Comparison of ENCODE assay signal across 14 cellular contexts in the genomic region with DNA sequence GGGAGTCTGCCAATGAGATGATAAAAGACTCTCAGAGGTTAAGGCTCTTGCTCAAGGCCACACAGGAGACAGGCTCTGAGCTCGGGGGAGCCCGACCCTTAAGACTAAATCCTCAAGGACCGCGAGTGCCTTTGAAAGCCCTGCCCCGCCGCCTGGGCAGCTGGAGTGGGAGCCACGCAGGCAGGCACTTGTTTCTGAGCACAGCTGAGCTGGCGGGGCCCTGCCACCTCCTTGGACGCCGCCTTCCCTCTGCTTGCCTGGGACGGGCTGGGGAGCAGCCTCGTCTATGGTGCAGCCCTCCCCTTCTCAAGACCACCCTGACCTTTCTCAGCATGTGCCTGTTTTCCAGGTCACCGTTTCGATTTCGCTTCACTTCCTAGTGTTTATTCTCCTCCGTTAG.
DNase-seq lines count a peak whose midpoint lies in the region; ATAC-seq and TF ChIP-seq lines count a peak whose summit lies in the region.
"Had no signal": no experiment of that assay in that cellular context is flagged by ENCODE, and none has a peak within 500 bp of the region (broad histone marks: within the 10 kb centered on the region; RNA-seq: fewer than 3 reads in every experiment).

No MANE protein-coding gene starts in this region.

- H3K23ac ChIP-seq in IMR-90 (ENCODE audit: low read depth, low read length) = no peak overlapping the region

- intact Hi-C loops in IMR-90 (cut with micrococcal nuclease) = no loop called here

- no peak overlapping the region for H3K4ac ChIP-seq in IMR-90 (ENCODE audit: low read depth, low read length)

- H3K9me3 ChIP-seq in IMR-90 (ENCODE audit: control insufficient read depth, insufficient read depth, low read length) = peaks cover 3% of the 10 kb centered on the region; the same call in 1 of the 2 replicates

- no peak overlapping the region for H3K9ac ChIP-seq in IMR-90 (ENCODE audit: low read depth, low read length)

- TF ChIP-seq CTCF in IMR-90 (conservative IDR thresholded peaks at IDR 0.05; ENCODE audit: low read depth, low read length) = no peak
- no peak for TF ChIP-seq CTCF in WTC11 (IDR thresholded peaks at IDR 0.05)
- TF ChIP-seq CTCF in neural crest cell (conservative IDR thresholded peaks at IDR 0.05) = no peak

- no peak overlapping the region for H2AK5ac ChIP-seq in IMR-90 (ENCODE audit: low read depth, low read length)

- H3K36me3 Mint-ChIP-seq in WTC11 = no peaks in the 10 kb centered on the region
- H3K36me3 Mint-ChIP-seq in neural crest cell (ENCODE audit: low read depth) = no peaks in the 10 kb centered on the region
- H3K36me3 Mint-ChIP-seq: CD8-positive, alpha-beta T cell had no signal

- peaks cover 40% of the 10 kb centered on the region for H3K27me3 ChIP-seq in IMR-90 (ENCODE audit: control insufficient read depth, insufficient read depth, low read length)

- CTCF ChIA-PET in IMR-90 (lab: Yijun Ruan, JAX) (interaction anchor here (0.7 to 0.9 kb wide), 2 partner anchors 8 to 59 kb away, joined by 3 read pairs; no protein-coding TSS in a partner anchor), WTC11 (lab: Charles Lee) (interaction anchor here (0.6 to 3.0 kb wide), 7 partner anchors 35 to 269 kb away, joined by 3 to 11 read pairs (median 4); no protein-coding TSS in a partner anchor)

- no peak overlapping the region for H3K18ac ChIP-seq in IMR-90 (ENCODE audit: low read depth, low read length)

- H3K4me1 ChIP-seq in IMR-90 (ENCODE audit: control insufficient read depth, insufficient read depth, low read length) = no peaks in the 10 kb centered on the region

- no peaks in the 10 kb centered on the region for H3K36me3 ChIP-seq in IMR-90 (ENCODE audit: control insufficient read depth, insufficient read depth, low read length)

- no peaks in the 10 kb centered on the region for H4K20me1 ChIP-seq in IMR-90 (ENCODE audit: insufficient read depth, low read length)

- peak overlapping the region; percentile 75 for H3K4me2 ChIP-seq in IMR-90 (ENCODE audit: low read depth, low read length)

- H3K14ac ChIP-seq in IMR-90 (replicated peaks; ENCODE audit: low read depth, low read length) = no peak overlapping the region

- no peak overlapping the region for H2AK9ac ChIP-seq in IMR-90 (replicated peaks; ENCODE audit: low read depth, low read length, poor library complexity)

- H3K27ac Mint-ChIP-seq in WTC11 (peak overlapping the region; percentile 21; the same call in 1 of the 2 replicates), neural crest cell (ENCODE audit: unreplicated experiment) (no peak overlapping the region)
- H3K27ac Mint-ChIP-seq: B cell; CD8-positive, alpha-beta T cell had no signal

- no peak for TF ChIP-seq RAD21 in IMR-90 (IDR thresholded peaks at IDR 0.05; ENCODE audit: low read length)

- H4K91ac ChIP-seq in IMR-90 (ENCODE audit: insufficient read depth, low read depth, low read length) = no peak overlapping the region

- H3K27ac ChIP-seq in IMR-90 (ENCODE audit: insufficient read depth, low read length) = no peak overlapping the region

- H3K27me3 Mint-ChIP-seq in WTC11 (ENCODE audit: low read depth) = no peaks in the 10 kb centered on the region
- H3K27me3 Mint-ChIP-seq in neural crest cell (ENCODE audit: low read depth) = peaks cover 5% of the 10 kb centered on the region

- DNase-seq in DMS79 treated with DMSO at 0.1 percent for 48 hours (lab: John Stamatoyannopoulos, UW) = peak; percentile 84
- no peak for DNase-seq in IMR-90
- DNase-seq in WTC11 (ENCODE audit: low spot score) = no peak
- no peak for DNase-seq in neural crest cell (ENCODE audit: low read depth, low spot score)
- no peak for DNase-seq in NCI-H774 (lab: John Stamatoyannopoulos, UW)
- DNase-seq: ACHN; CD8-positive, alpha-beta T cell; HCEC 1CT; MV-4-11; NCI-H1436 treated with DMSO at 0.1 percent for 48 hours; NCI-H446 treated with DMSO at 0.1 percent for 48 hours had no signal

- H3K4me3 Mint-ChIP-seq in WTC11 (no peak overlapping the region), neural crest cell (peak overlapping the region; percentile 3)
- H3K4me3 Mint-ChIP-seq: B cell; CD8-positive, alpha-beta T cell had no signal

- no peak overlapping the region for H2BK120ac ChIP-seq in IMR-90 (ENCODE audit: low read depth, low read length)

- no CpG with 5 or more reads among the region's 16 CpGs for WGBS in IMR-90 (ENCODE audit: extremely low coverage in 2 of 2, insufficient read length in 1 of 2), 2 experiments

- no peak overlapping the region for H4K5ac ChIP-seq in IMR-90 (ENCODE audit: low read depth, low read length)

- H3K4me1 Mint-ChIP-seq in WTC11 = peaks cover 31% of the 10 kb centered on the region
- peaks cover 29% of the 10 kb centered on the region for H3K4me1 Mint-ChIP-seq in neural crest cell
- H3K4me1 Mint-ChIP-seq: B cell had no signal

- H2AFZ ChIP-seq in IMR-90 (replicated peaks; ENCODE audit: low read length, poor library complexity) = peak overlapping the region; percentile 18

- no peak overlapping the region for H3K4me3 ChIP-seq in IMR-90 (ENCODE audit: insufficient read depth, low read depth, low read length)

- H3K9me3 Mint-ChIP-seq in WTC11 = peaks cover 5% of the 10 kb centered on the region
- H3K9me3 Mint-ChIP-seq in neural crest cell = no peaks in the 10 kb centered on the region
- H3K9me3 Mint-ChIP-seq: CD8-positive, alpha-beta T cell had no signal

- no peaks in the 10 kb centered on the region for H3K79me1 ChIP-seq in IMR-90 (ENCODE audit: low read depth in 1 of 2, low read length in 2 of 2)

- POLR2A ChIA-PET in IMR-90 (lab: Charles Lee; ENCODE audit: unreplicated experiment) (no interaction called here), WTC11 (lab: Charles Lee) (no interaction called here)

- dilution Hi-C loops in IMR-90 (cut with HindIII; ENCODE audit: low sequenced_read_pairs, unreplicated experiment) = no loop called here

- H2BK20ac ChIP-seq in IMR-90 (ENCODE audit: low read depth, low read length) = no peak overlapping the region

- H4K8ac ChIP-seq in IMR-90 (ENCODE audit: low read depth in 2 of 2, low read length in 2 of 2) = no peak overlapping the region

- in situ Hi-C loops in IMR-90 (cut with MboI; ENCODE audit: low sequenced_read_pairs) = no loop called here

- BruUV-seq in IMR-90 (replicated peaks; lab: Mats Ljungman, UMichigan) = no TSS peak

- no peak for TF ChIP-seq POLR2A in IMR-90 (IDR thresholded peaks at IDR 0.05; ENCODE audit: low read depth, low read length)

- no peaks in the 10 kb centered on the region for H3K9me1 ChIP-seq in IMR-90 (ENCODE audit: insufficient read depth, low read length)

- ATAC-seq in IMR-90 (ENCODE audit: low read depth) (no peak), WTC11 (no peak), GM21619 (IDR thresholded peaks at IDR 0.05; ENCODE audit: unreplicated experiment) (no peak), GM19351 (IDR thresholded peaks at IDR 0.05; ENCODE audit: unreplicated experiment) (no peak)
- ATAC-seq: CD8-positive, alpha-beta T cell had no signal

- no peak overlapping the region for H3K56ac ChIP-seq in IMR-90 (ENCODE audit: extremely low read depth, insufficient read depth, low read length)

- H2BK15ac ChIP-seq in IMR-90 (ENCODE audit: low read depth, low read length) = no peak overlapping the region

- no peak overlapping the region for H2BK5ac ChIP-seq in IMR-90 (ENCODE audit: low read depth, low read length, poor library complexity, severe bottlenecking)

TF ChIP-seq in IMR-90, 13 proteins besides CTCF, POLR2A, EP300 and RAD21:
- TF ChIP-seq MAFK (IDR thresholded peaks at IDR 0.05; ENCODE audit: low read depth, low read length) (no peak), CEBPB (IDR thresholded peaks at IDR 0.05; ENCODE audit: low read depth, low read length) (no peak), FOS (IDR thresholded peaks at IDR 0.05; ENCODE audit: low read depth, low read length) (no peak)
- TF ChIP-seq, protein P1, sequence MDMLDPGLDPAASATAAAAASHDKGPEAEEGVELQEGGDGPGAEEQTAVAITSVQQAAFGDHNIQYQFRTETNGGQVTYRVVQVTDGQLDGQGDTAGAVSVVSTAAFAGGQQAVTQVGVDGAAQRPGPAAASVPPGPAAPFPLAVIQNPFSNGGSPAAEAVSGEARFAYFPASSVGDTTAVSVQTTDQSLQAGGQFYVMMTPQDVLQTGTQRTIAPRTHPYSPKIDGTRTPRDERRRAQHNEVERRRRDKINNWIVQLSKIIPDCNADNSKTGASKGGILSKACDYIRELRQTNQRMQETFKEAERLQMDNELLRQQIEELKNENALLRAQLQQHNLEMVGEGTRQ (IDR thresholded peaks at IDR 0.05; ENCODE audit: low read depth, low read length) = no peak
- TF ChIP-seq, protein P2, sequence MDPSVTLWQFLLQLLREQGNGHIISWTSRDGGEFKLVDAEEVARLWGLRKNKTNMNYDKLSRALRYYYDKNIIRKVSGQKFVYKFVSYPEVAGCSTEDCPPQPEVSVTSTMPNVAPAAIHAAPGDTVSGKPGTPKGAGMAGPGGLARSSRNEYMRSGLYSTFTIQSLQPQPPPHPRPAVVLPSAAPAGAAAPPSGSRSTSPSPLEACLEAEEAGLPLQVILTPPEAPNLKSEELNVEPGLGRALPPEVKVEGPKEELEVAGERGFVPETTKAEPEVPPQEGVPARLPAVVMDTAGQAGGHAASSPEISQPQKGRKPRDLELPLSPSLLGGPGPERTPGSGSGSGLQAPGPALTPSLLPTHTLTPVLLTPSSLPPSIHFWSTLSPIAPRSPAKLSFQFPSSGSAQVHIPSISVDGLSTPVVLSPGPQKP (IDR thresholded peaks at IDR 0.05; ENCODE audit: borderline replicate concordance, low read depth, low read length) = no peak

TF ChIP-seq in WTC11, 78 proteins besides CTCF, POLR2A, EP300 and RAD21 (continues in another document):
- TF ChIP-seq NR3C1 (CRISPR knock-in tag; conservative IDR thresholded peaks at IDR 0.05; ENCODE audit: low read depth) (no peak), ZNF232 (CRISPR knock-in tag; IDR thresholded peaks at IDR 0.05) (no peak)
- TF ChIP-seq, protein P3, sequence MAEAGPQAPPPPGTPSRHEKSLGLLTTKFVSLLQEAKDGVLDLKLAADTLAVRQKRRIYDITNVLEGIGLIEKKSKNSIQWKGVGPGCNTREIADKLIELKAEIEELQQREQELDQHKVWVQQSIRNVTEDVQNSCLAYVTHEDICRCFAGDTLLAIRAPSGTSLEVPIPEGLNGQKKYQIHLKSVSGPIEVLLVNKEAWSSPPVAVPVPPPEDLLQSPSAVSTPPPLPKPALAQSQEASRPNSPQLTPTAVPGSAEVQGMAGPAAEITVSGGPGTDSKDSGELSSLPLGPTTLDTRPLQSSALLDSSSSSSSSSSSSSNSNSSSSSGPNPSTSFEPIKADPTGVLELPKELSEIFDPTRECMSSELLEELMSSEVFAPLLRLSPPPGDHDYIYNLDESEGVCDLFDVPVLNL (CRISPR knock-in tag; IDR thresholded peaks at IDR 0.05; ENCODE audit: borderline replicate concordance, low read depth) = no peak
- TF ChIP-seq, protein P4, sequence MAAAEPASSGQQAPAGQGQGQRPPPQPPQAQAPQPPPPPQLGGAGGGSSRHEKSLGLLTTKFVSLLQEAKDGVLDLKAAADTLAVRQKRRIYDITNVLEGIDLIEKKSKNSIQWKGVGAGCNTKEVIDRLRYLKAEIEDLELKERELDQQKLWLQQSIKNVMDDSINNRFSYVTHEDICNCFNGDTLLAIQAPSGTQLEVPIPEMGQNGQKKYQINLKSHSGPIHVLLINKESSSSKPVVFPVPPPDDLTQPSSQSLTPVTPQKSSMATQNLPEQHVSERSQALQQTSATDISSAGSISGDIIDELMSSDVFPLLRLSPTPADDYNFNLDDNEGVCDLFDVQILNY (CRISPR knock-in tag; IDR thresholded peaks at IDR 0.05) = no peak
